8 cellular contexts compared by ENCODE assay signal in genomic region chr4:185597532-185598188, GRCh38.
DNase-seq lines count a peak whose midpoint lies in the region; ATAC-seq, FAIRE-seq and TF ChIP-seq lines count a peak whose summit lies in the region.

No MANE protein-coding gene starts in this region.

- no peak for TF ChIP-seq POLR2A in body of pancreas (IDR thresholded peaks at IDR 0.05)

- DNase-seq in ELR (ENCODE audit: low read depth) (peak; percentile 67), HAP-1 (ENCODE audit: low spot score in 2 of 2) (peak; percentile 70 to 76), NCI-H1105 treated with DMSO at 0.1 percent for 48 hours (lab: John Stamatoyannopoulos, UW) (peak; percentile 58), body of pancreas (peak; percentile 73 to 82 (median 78)), iPS DF 19.7 (ENCODE audit: low read depth, low spot score) (peak; percentile 42), smooth muscle cell of the brain vasculature (ENCODE audit: low read depth, low spot score) (peak; percentile 62), OCI-M2 (lab: John Stamatoyannopoulos, UW; ENCODE audit: unreplicated experiment) (no peak)

- 30 to 31% methylated on average over 9 of the region's 9 CpGs for WGBS in body of pancreas, 2 donors

- in situ Hi-C loops in HAP-1 (cut with MboI; ENCODE audit: low sequenced_read_pairs) = no loop called here

- peak; percentile 77 for FAIRE-seq in TTC549 (lab: Jason Lieb, UNC)

- no peaks in the 10 kb centered on the region for H3K9me3 ChIP-seq in HAP-1
- no peaks in the 10 kb centered on the region for H3K9me3 ChIP-seq in body of pancreas

- H3K4me1 ChIP-seq in HAP-1 = no peaks in the 10 kb centered on the region
- no peaks in the 10 kb centered on the region for H3K4me1 ChIP-seq in body of pancreas

- H3K27ac ChIP-seq in body of pancreas = peak overlapping the region in 1 of 4 donors; percentile 44

- H3K27me3 ChIP-seq in HAP-1 (ENCODE audit: low read depth) = no peaks in the 10 kb centered on the region
- H3K27me3 ChIP-seq in body of pancreas = no peaks in the 10 kb centered on the region

- peak; percentile 83 for ATAC-seq in body of pancreas

- H3K36me3 ChIP-seq in HAP-1 (replicated peaks) (no peaks in the 10 kb centered on the region), body of pancreas (replicated peaks in 1 of 2; ENCODE audit: insufficient read depth in 1 of 2, low read depth in 2 of 2) (peaks cover 0 to 2% of the 10 kb centered on the region in 2 donors)

- H3K4me3 ChIP-seq in HAP-1 (no peak overlapping the region), body of pancreas (no peak overlapping the region)

- intact Hi-C loops in body of pancreas (cut with DNase I) = no loop called here

- TF ChIP-seq CTCF in body of pancreas (IDR thresholded peaks at IDR 0.05) = peak; percentile 95 to 99 (median 96)
